Comparison of ENCODE assay signal across 2 cellular contexts in genomic region chr9:90783964-90784363, GRCh38.
TF ChIP-seq lines count a peak whose summit lies in the region.

No MANE protein-coding gene starts in this region.

TF ChIP-seq in HepG2, 621 proteins besides CTCF, POLR2A, EP300 and RAD21:
- TF ChIP-seq MAFK (conservative IDR thresholded peaks at IDR 0.05 in 1 of 2, IDR thresholded peaks at IDR 0.05 in 1 of 2; ENCODE audit: low read length in 2 of 2): peak in 1 of 2 experiments; percentile 52; a peak in 1 of 4 replicates
- no peak for TF ChIP-seq ZHX2 (IDR thresholded peaks at IDR 0.05; ENCODE audit: low read depth)
- TF ChIP-seq ZHX2 (CRISPR knock-in tag; IDR thresholded peaks at IDR 0.05; ENCODE audit: borderline replicate concordance): no peak
- TF ChIP-seq MAFF (IDR thresholded peaks at IDR 0.05; ENCODE audit: low read depth, low read length): 0 out of 2 replicates have a peak, but pooled peaks have one; percentile 12
- no peak for TF ChIP-seq ZNF768 (CRISPR knock-in tag; IDR thresholded peaks at IDR 0.05)

TF ChIP-seq in H1, 55 proteins besides CTCF, POLR2A, EP300 and RAD21:
- TF ChIP-seq CREB1 (IDR thresholded peaks at IDR 0.05) (no peak), EZH2 (IDR thresholded peaks at IDR 0.05; ENCODE audit: low read depth, low read length, severe bottlenecking) (no peak), POLR2AphosphoS5 (IDR thresholded peaks at IDR 0.05; ENCODE audit: low read depth, low read length) (no peak), SAP30 (IDR thresholded peaks at IDR 0.05; ENCODE audit: insufficient read depth, insufficient replicate concordance, low read length) (no peak), RNF2 (IDR thresholded peaks at IDR 0.05; ENCODE audit: borderline replicate concordance, low read depth, low read length, missing control alignments, poor library complexity, severe bottlenecking) (no peak), RFX5 (IDR thresholded peaks at IDR 0.05; ENCODE audit: borderline replicate concordance, low read depth, low read length) (no peak), HDAC2 (IDR thresholded peaks at IDR 0.05; ENCODE audit: borderline replicate concordance in 1 of 2, low read depth in 2 of 2, low read length in 2 of 2) (no peak), JUND (IDR thresholded peaks at IDR 0.05; ENCODE audit: low read length) (no peak), KDM5A (IDR thresholded peaks at IDR 0.05; ENCODE audit: low read length) (no peak), JUN (IDR thresholded peaks at IDR 0.05; ENCODE audit: low read depth, low read length) (no peak), SIRT6 (IDR thresholded peaks at IDR 0.05; ENCODE audit: low read length) (no peak), YY1 (IDR thresholded peaks at IDR 0.05; ENCODE audit: low read depth, low read length) (no peak), ASH2L (IDR thresholded peaks at IDR 0.05; ENCODE audit: low read length) (no peak), SIN3A (conservative IDR thresholded peaks at IDR 0.05 in 1 of 2, IDR thresholded peaks at IDR 0.05 in 1 of 2; ENCODE audit: low read depth in 1 of 2, low read length in 2 of 2) (no peak), CBX5 (IDR thresholded peaks at IDR 0.05; ENCODE audit: low read depth, low read length) (no peak)
